2 cellular contexts compared by ENCODE assay signal in the genomic region with DNA sequence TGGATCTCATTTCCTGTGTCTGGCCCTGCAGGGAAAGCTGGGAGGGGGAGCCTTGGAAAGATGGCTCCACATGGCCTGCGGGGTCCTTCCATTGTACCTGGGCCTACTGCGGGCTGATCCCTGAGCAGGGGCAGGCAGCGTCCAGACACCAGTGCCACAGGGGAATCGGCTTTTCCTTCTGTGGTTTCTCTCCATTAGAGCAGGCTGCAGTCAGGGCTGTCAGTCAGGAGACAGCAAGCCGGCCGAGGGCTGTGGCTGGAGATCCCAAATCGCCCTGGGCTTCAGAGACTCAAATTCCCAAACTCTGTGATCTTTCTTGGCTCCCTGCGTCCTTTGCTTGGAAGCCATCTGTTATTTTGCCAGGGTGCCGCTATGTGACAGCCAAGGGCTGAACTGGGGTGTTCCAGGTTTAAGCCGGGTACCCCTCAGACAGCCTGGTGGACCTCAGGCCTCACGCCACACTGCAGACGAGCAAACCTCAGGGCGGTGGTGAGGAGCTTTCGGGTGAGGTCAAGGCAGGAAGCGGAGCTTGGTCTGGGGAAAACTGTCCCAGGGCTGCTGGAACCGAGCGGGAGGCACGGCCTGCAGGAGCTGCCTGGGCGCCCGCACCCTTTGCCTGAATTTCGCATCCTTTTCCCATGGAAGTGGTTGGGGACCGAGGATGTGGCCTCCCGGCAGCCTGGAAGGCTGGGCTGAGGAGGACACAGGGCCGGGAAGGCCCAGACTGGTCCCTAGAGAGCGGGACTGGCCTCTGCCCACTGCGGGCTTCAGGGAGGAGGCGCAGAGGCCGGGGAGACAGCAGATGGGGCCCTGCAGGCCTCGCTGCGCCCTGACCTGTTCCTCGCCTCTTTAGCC.
TF ChIP-seq lines count a peak whose summit lies in the region.

No MANE protein-coding gene starts in this region.

TF ChIP-seq in A549, 52 proteins besides CTCF, POLR2A, EP300 and RAD21:
- TF ChIP-seq, protein P1, sequence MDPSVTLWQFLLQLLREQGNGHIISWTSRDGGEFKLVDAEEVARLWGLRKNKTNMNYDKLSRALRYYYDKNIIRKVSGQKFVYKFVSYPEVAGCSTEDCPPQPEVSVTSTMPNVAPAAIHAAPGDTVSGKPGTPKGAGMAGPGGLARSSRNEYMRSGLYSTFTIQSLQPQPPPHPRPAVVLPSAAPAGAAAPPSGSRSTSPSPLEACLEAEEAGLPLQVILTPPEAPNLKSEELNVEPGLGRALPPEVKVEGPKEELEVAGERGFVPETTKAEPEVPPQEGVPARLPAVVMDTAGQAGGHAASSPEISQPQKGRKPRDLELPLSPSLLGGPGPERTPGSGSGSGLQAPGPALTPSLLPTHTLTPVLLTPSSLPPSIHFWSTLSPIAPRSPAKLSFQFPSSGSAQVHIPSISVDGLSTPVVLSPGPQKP (IDR thresholded peaks at IDR 0.05; ENCODE audit: low read depth, low read length) = no peak
- TF ChIP-seq BHLHE40 (IDR thresholded peaks at IDR 0.05; ENCODE audit: low read depth, low read length) (no peak), EHF (CRISPR knock-in tag; IDR thresholded peaks at IDR 0.05) (no peak), ESRRA (IDR thresholded peaks at IDR 0.05; ENCODE audit: borderline replicate concordance, low read length) (no peak), GATA3 (IDR thresholded peaks at IDR 0.05; ENCODE audit: borderline replicate concordance) (no peak), PHF8 (IDR thresholded peaks at IDR 0.05; ENCODE audit: borderline replicate concordance, low read depth) (no peak), HMGXB4 (CRISPR knock-in tag; IDR thresholded peaks at IDR 0.05; ENCODE audit: borderline replicate concordance) (no peak), JUN (IDR thresholded peaks at IDR 0.05) (no peak), SMC3 (IDR thresholded peaks at IDR 0.05) (no peak), ZSCAN20 (CRISPR knock-in tag; IDR thresholded peaks at IDR 0.05) (no peak), ZFP36 (IDR thresholded peaks at IDR 0.05; ENCODE audit: borderline replicate concordance, partially characterized antibody) (no peak), RCOR1 (IDR thresholded peaks at IDR 0.05; ENCODE audit: low read depth, low read length) (no peak), KDM1A (IDR thresholded peaks at IDR 0.05; ENCODE audit: low read depth) (no peak)

TF ChIP-seq in WTC11, 78 proteins besides CTCF, POLR2A, EP300 and RAD21:
- no peak for TF ChIP-seq JAZF1 (CRISPR knock-in tag; IDR thresholded peaks at IDR 0.05)
- TF ChIP-seq ZNF532 (CRISPR knock-in tag; IDR thresholded peaks at IDR 0.05; ENCODE audit: borderline replicate concordance) = no peak
- no peak for TF ChIP-seq USF2 (CRISPR knock-in tag; IDR thresholded peaks at IDR 0.05)
- no peak for TF ChIP-seq CBFB (CRISPR knock-in tag; IDR thresholded peaks at IDR 0.05; ENCODE audit: low read depth)
- no peak for TF ChIP-seq AFF4 (CRISPR knock-in tag; IDR thresholded peaks at IDR 0.05; ENCODE audit: borderline replicate concordance)
- no peak for TF ChIP-seq FOXP1 (CRISPR knock-in tag; IDR thresholded peaks at IDR 0.05; ENCODE audit: borderline replicate concordance)
- no peak for TF ChIP-seq E2F5 (CRISPR knock-in tag; IDR thresholded peaks at IDR 0.05)
- TF ChIP-seq NFATC4 (CRISPR knock-in tag; IDR thresholded peaks at IDR 0.05) = no peak
- TF ChIP-seq MXD4 (CRISPR knock-in tag; IDR thresholded peaks at IDR 0.05; ENCODE audit: borderline replicate concordance) = no peak
- TF ChIP-seq, protein P2, sequence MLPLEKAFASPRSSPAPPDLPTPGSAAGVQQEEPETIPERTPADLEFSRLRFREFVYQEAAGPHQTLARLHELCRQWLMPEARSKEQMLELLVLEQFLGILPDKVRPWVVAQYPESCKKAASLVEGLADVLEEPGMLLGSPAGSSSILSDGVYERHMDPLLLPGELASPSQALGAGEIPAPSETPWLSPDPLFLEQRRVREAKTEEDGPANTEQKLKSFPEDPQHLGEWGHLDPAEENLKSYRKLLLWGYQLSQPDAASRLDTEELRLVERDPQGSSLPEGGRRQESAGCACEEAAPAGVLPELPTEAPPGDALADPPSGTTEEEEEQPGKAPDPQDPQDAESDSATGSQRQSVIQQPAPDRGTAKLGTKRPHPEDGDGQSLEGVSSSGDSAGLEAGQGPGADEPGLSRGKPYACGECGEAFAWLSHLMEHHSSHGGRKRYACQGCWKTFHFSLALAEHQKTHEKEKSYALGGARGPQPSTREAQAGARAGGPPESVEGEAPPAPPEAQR (CRISPR knock-in tag; IDR thresholded peaks at IDR 0.05) = no peak
- no peak for TF ChIP-seq FOXJ3 (CRISPR knock-in tag; IDR thresholded peaks at IDR 0.05; ENCODE audit: borderline replicate concordance)
- TF ChIP-seq, protein P3, sequence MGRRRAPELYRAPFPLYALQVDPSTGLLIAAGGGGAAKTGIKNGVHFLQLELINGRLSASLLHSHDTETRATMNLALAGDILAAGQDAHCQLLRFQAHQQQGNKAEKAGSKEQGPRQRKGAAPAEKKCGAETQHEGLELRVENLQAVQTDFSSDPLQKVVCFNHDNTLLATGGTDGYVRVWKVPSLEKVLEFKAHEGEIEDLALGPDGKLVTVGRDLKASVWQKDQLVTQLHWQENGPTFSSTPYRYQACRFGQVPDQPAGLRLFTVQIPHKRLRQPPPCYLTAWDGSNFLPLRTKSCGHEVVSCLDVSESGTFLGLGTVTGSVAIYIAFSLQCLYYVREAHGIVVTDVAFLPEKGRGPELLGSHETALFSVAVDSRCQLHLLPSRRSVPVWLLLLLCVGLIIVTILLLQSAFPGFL (CRISPR knock-in tag; IDR thresholded peaks at IDR 0.05; ENCODE audit: borderline replicate concordance) = no peak
- no peak for TF ChIP-seq ZNF219 (CRISPR knock-in tag; IDR thresholded peaks at IDR 0.05; ENCODE audit: borderline replicate concordance)
